ENCODE assay signal across 1 cellular context in the genomic region with DNA sequence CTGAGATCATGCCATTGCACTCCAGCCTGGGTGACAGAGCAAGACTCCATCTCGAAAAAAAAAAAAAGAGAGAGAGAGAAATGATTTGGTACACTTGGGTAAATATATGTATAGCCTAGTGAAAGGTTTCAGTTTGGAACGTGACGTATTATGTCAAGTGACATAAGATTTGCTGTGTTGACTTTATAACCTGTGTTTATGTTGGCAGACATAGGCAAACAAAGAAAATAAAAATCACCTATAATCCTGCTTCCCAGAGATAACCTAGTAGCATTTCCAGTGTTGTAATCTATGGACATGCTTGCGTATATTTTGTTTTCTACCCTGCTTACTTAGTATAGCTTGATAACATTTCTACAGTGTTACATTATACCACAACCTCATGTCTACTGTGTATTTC.
TF ChIP-seq lines count a peak whose summit lies in the region.

No MANE protein-coding gene starts in this region.

TF ChIP-seq in HEK293, 187 proteins besides CTCF, POLR2A, EP300 and RAD21 (continued from another document and continues in another):
- TF ChIP-seq ZNF366 (tag by site-specific recombination; conservative IDR thresholded peaks at IDR 0.05) (0 out of 2 replicates have a peak, but pooled peaks have one; percentile 22), TCF7L2 (IDR thresholded peaks at IDR 0.05; ENCODE audit: borderline replicate concordance, low read depth, low read length) (no peak), ZNF174 (tag by site-specific recombination; IDR thresholded peaks at IDR 0.05) (0 out of 2 replicates have a peak, but pooled peaks have one; percentile 54), ZNF48 (tag by site-specific recombination; IDR thresholded peaks at IDR 0.05) (no peak), SP3 (tag by site-specific recombination; IDR thresholded peaks at IDR 0.05) (no peak), ZSCAN30 (tag by site-specific recombination; IDR thresholded peaks at IDR 0.05) (no peak), ZNF621 (tag by site-specific recombination; IDR thresholded peaks at IDR 0.05) (no peak), ZNF558 (tag by site-specific recombination; IDR thresholded peaks at IDR 0.05) (no peak), ZNF184 (tag by site-specific recombination; IDR thresholded peaks at IDR 0.05) (no peak), ZNF561 (tag by site-specific recombination; IDR thresholded peaks at IDR 0.05; ENCODE audit: borderline replicate concordance) (no peak), GLIS2 (tag by site-specific recombination; IDR thresholded peaks at IDR 0.05) (no peak), ZSCAN23 (tag by site-specific recombination; IDR thresholded peaks at IDR 0.05) (no peak), ZNF629 (tag by site-specific recombination; IDR thresholded peaks at IDR 0.05) (peak; percentile 82), ZBTB49 (tag by site-specific recombination; IDR thresholded peaks at IDR 0.05; ENCODE audit: low read depth) (no peak), AEBP2 (tag by site-specific recombination; IDR thresholded peaks at IDR 0.05; ENCODE audit: borderline replicate concordance) (no peak), ZNF266 (tag by site-specific recombination; IDR thresholded peaks at IDR 0.05; ENCODE audit: low read depth) (no peak), ZNF530 (tag by site-specific recombination; IDR thresholded peaks at IDR 0.05; ENCODE audit: low read depth) (no peak), KLF8 (tag by site-specific recombination; IDR thresholded peaks at IDR 0.05) (no peak), INSM2 (tag by site-specific recombination; IDR thresholded peaks at IDR 0.05) (no peak), SCRT2 (tag by site-specific recombination; IDR thresholded peaks at IDR 0.05) (no peak), ZNF148 (tag by site-specific recombination; IDR thresholded peaks at IDR 0.05; ENCODE audit: borderline replicate concordance) (no peak), ZBTB21 (tag by site-specific recombination; IDR thresholded peaks at IDR 0.05) (peak; percentile 43; the same call in 1 of the 2 replicates), HOXD13 (CRISPR knock-in tag; IDR thresholded peaks at IDR 0.05; ENCODE audit: borderline replicate concordance) (no peak), TRIM28 (IDR thresholded peaks at IDR 0.05; ENCODE audit: borderline replicate concordance, low read length) (no peak), ZNF830 (tag by site-specific recombination; IDR thresholded peaks at IDR 0.05; ENCODE audit: low read depth) (no peak), ZNF202 (tag by site-specific recombination; IDR thresholded peaks at IDR 0.05; ENCODE audit: borderline replicate concordance) (no peak), ZNF426 (tag by site-specific recombination; IDR thresholded peaks at IDR 0.05) (no peak), ZNF610 (tag by site-specific recombination; IDR thresholded peaks at IDR 0.05; ENCODE audit: borderline replicate concordance) (no peak), IKZF3 (tag by site-specific recombination; IDR thresholded peaks at IDR 0.05) (no peak), ZNF391 (tag by site-specific recombination; IDR thresholded peaks at IDR 0.05; ENCODE audit: borderline replicate concordance, low read depth) (no peak), ZBTB17 (tag by site-specific recombination; IDR thresholded peaks at IDR 0.05) (no peak), ZNF223 (tag by site-specific recombination; IDR thresholded peaks at IDR 0.05) (no peak), ZFP41 (tag by site-specific recombination; IDR thresholded peaks at IDR 0.05; ENCODE audit: borderline replicate concordance) (no peak)
- TF ChIP-seq, protein P1, sequence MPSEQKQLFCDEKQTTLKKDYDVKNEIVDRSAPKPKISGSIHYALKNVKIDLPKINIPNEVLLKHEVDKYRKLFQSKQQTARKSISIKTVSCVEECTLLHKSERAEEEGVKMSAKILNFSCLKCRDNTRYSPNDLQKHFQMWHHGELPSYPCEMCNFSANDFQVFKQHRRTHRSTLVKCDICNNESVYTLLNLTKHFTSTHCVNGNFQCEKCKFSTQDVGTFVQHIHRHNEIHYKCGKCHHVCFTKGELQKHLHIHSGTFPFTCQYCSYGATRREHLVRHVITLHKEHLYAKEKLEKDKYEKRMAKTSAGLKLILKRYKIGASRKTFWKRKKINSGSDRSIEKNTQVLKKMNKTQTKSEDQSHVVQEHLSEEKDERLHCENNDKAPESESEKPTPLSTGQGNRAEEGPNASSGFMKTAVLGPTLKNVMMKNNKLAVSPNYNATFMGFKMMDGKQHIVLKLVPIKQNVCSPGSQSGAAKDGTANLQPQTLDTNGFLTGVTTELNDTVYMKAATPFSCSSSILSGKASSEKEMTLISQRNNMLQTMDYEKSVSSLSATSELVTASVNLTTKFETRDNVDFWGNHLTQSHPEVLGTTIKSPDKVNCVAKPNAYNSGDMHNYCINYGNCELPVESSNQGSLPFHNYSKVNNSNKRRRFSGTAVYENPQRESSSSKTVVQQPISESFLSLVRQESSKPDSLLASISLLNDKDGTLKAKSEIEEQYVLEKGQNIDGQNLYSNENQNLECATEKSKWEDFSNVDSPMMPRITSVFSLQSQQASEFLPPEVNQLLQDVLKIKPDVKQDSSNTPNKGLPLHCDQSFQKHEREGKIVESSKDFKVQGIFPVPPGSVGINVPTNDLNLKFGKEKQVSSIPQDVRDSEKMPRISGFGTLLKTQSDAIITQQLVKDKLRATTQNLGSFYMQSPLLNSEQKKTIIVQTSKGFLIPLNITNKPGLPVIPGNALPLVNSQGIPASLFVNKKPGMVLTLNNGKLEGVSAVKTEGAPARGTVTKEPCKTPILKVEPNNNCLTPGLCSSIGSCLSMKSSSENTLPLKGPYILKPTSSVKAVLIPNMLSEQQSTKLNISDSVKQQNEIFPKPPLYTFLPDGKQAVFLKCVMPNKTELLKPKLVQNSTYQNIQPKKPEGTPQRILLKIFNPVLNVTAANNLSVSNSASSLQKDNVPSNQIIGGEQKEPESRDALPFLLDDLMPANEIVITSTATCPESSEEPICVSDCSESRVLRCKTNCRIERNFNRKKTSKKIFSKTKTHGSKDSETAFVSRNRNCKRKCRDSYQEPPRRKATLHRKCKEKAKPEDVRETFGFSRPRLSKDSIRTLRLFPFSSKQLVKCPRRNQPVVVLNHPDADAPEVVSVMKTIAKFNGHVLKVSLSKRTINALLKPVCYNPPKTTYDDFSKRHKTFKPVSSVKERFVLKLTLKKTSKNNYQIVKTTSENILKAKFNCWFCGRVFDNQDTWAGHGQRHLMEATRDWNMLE (tag by site-specific recombination; conservative IDR thresholded peaks at IDR 0.05; ENCODE audit: low read depth): 0 out of 2 replicates have a peak, but pooled peaks have one; percentile 17
- TF ChIP-seq, protein P2, sequence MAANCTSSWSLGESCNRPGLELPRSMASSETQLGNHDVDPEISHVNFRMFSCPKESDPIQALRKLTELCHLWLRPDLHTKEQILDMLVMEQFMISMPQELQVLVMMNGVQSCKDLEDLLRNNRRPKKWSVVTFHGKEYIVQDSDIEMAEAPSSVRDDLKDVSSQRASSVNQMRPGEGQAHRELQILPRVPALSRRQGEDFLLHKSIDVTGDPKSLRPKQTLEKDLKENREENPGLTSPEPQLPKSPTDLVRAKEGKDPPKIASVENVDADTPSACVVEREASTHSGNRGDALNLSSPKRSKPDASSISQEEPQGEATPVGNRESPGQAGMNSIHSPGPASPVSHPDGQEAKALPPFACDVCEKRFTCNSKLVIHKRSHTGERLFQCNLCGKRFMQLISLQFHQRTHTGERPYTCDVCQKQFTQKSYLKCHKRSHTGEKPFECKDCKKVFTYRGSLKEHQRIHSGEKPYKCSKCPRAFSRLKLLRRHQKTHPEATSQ (tag by site-specific recombination; IDR thresholded peaks at IDR 0.05): no peak
- TF ChIP-seq, protein P3, sequence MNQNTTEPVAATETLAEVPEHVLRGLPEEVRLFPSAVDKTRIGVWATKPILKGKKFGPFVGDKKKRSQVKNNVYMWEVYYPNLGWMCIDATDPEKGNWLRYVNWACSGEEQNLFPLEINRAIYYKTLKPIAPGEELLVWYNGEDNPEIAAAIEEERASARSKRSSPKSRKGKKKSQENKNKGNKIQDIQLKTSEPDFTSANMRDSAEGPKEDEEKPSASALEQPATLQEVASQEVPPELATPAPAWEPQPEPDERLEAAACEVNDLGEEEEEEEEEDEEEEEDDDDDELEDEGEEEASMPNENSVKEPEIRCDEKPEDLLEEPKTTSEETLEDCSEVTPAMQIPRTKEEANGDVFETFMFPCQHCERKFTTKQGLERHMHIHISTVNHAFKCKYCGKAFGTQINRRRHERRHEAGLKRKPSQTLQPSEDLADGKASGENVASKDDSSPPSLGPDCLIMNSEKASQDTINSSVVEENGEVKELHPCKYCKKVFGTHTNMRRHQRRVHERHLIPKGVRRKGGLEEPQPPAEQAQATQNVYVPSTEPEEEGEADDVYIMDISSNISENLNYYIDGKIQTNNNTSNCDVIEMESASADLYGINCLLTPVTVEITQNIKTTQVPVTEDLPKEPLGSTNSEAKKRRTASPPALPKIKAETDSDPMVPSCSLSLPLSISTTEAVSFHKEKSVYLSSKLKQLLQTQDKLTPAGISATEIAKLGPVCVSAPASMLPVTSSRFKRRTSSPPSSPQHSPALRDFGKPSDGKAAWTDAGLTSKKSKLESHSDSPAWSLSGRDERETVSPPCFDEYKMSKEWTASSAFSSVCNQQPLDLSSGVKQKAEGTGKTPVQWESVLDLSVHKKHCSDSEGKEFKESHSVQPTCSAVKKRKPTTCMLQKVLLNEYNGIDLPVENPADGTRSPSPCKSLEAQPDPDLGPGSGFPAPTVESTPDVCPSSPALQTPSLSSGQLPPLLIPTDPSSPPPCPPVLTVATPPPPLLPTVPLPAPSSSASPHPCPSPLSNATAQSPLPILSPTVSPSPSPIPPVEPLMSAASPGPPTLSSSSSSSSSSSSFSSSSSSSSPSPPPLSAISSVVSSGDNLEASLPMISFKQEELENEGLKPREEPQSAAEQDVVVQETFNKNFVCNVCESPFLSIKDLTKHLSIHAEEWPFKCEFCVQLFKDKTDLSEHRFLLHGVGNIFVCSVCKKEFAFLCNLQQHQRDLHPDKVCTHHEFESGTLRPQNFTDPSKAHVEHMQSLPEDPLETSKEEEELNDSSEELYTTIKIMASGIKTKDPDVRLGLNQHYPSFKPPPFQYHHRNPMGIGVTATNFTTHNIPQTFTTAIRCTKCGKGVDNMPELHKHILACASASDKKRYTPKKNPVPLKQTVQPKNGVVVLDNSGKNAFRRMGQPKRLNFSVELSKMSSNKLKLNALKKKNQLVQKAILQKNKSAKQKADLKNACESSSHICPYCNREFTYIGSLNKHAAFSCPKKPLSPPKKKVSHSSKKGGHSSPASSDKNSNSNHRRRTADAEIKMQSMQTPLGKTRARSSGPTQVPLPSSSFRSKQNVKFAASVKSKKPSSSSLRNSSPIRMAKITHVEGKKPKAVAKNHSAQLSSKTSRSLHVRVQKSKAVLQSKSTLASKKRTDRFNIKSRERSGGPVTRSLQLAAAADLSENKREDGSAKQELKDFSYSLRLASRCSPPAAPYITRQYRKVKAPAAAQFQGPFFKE (tag by site-specific recombination; IDR thresholded peaks at IDR 0.05; ENCODE audit: borderline replicate concordance): no peak
